33 cellular contexts compared by ENCODE assay signal in the genomic region with DNA sequence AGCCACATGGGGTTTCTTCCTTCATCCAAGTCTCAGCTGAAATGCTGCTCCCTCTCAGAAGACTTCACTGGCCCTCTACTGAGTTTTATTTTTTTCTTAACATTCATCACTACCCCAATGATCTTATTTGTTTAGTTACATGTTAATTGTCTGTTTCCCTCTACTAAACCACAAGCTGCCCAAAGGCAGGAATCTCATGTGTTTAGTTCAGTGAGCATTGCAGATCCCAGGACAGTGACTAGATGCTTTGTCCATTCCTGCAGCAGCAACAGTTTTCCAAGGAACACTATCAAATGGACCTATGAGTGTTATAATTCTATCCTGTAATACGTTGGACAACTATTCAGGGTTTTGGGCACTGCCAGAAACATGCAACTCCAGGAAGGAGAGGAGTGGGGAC.
"Had no signal": no experiment of that assay in that cellular context is flagged by ENCODE, and none has a peak within 500 bp of the region (broad histone marks: within the 10 kb centered on the region; RNA-seq: fewer than 3 reads in every experiment).

No MANE protein-coding gene starts in this region.

- H3K36me3 Mint-ChIP-seq: activated naive CD4-positive, alpha-beta T cell treated with anti-CD3 and anti-CD28 coated beads, Interleukin-2, amount 50 U/mL, for 24 hours; activated naive CD8-positive, alpha-beta T cell treated with anti-CD3 and anti-CD28 coated beads for 36 hours had no signal

- DNase-seq: activated B cell treated with CpG ODN at 0.5 μM for 24 hours; activated CD4-positive, alpha-beta T cell treated with anti-CD3 and anti-CD28 coated beads for 48 hours; activated CD4-positive, alpha-beta T cell treated with anti-CD3 and anti-CD28 coated beads, Interleukin-2, amount 50 U/mL, for 1 hour; activated CD4-positive, alpha-beta T cell treated with anti-CD3 and anti-CD28 coated beads, Interleukin-2, amount 50 U/mL, for 48 hours; activated CD8-positive, alpha-beta memory T cell treated with anti-CD3 and anti-CD28 coated beads for 24 hours; activated CD8-positive, alpha-beta T cell treated with anti-CD3 and anti-CD28 coated beads for 36 hours; activated effector memory CD4-positive, alpha-beta T cell treated with Interleukin-2 at 50 U/mL for 16 hours; activated gamma-delta T cell treated with Interleukin-2 at 50 U/mL for 16 hours; activated naive CD4-positive, alpha-beta T cell treated with Interleukin-2 at 50 U/mL for 16 hours; activated naive CD8-positive, alpha-beta T cell treated with anti-CD3 and anti-CD28 coated beads for 36 hours; activated naive CD8-positive, alpha-beta T cell treated with anti-CD3 and anti-CD28 coated beads, Interleukin-2, amount 50 U/mL, for 24 hours; activated T-cell treated with anti-CD3 and anti-CD28 coated beads, Interleukin-2, amount 50 U/mL, for 4 hours; adrenal gland; amygdala; aorta; body of pancreas; cortex of kidney; dermis blood vessel endothelial cell; effector CD4-positive, alpha-beta T cell; effector memory CD8-positive, alpha-beta T cell; foreskin fibroblast; gastrocnemius medialis; glutamatergic neuron; heart left ventricle; T-helper 1 cell; T-helper 17 cell; T1000; WERI-Rb-1 had no signal

- H3K9me3 Mint-ChIP-seq: activated B cell treated with CpG ODN at 0.5 μM for 24 hours; activated CD8-positive, alpha-beta T cell treated with anti-CD3 and anti-CD28 coated beads for 36 hours; activated naive CD4-positive, alpha-beta T cell treated with anti-CD3 and anti-CD28 coated beads, Interleukin-2, amount 50 U/mL, for 24 hours; activated naive CD8-positive, alpha-beta T cell treated with anti-CD3 and anti-CD28 coated beads for 36 hours; activated naive CD8-positive, alpha-beta T cell treated with anti-CD3 and anti-CD28 coated beads, Interleukin-2, amount 50 U/mL, for 24 hours; activated T-cell treated with anti-CD3 and anti-CD28 coated beads, Interleukin-2, amount 50 U/mL, for 4 hours; activated T-helper 17 cell treated with anti-CD3 and anti-CD28 coated beads, Interleukin-2, amount 50 U/mL, for 72 hours; central memory CD8-positive, alpha-beta T cell; effector memory CD8-positive, alpha-beta T cell; T-helper 2 cell treated with Interferon-gamma antibody and Interleukin-4, amounts not matched to agents 5 μg/mL and 100 μg/mL, for 36 hours had no signal

- ATAC-seq: activated CD4-positive, CD25-positive, alpha-beta regulatory T cell treated with anti-CD3 and anti-CD28 coated beads, Interleukin-2, amount 50 U/mL, for 24 hours; activated CD8-positive, alpha-beta T cell treated with anti-CD3 and anti-CD28 coated beads for 36 hours; activated naive CD8-positive, alpha-beta T cell treated with anti-CD3 and anti-CD28 coated beads, Interleukin-2, amount 50 U/mL, for 24 hours; activated T-cell treated with anti-CD3 and anti-CD28 coated beads, Interleukin-2, amount 50 U/mL, for 4 hours; activated T-helper 17 cell treated with anti-CD3 and anti-CD28 coated beads, Interleukin-2, amount 50 U/mL, for 72 hours; body of pancreas; effector memory CD8-positive, alpha-beta T cell; gastrocnemius medialis; heart left ventricle; T-helper 17 cell had no signal

- H3K27ac Mint-ChIP-seq: activated B cell treated with CpG ODN at 0.5 μM for 24 hours; activated CD8-positive, alpha-beta T cell treated with anti-CD3 and anti-CD28 coated beads for 36 hours; activated naive CD4-positive, alpha-beta T cell treated with anti-CD3 and anti-CD28 coated beads, Interleukin-2, amount 50 U/mL, for 24 hours; activated naive CD8-positive, alpha-beta T cell treated with anti-CD3 and anti-CD28 coated beads for 36 hours; activated naive CD8-positive, alpha-beta T cell treated with anti-CD3 and anti-CD28 coated beads, Interleukin-2, amount 50 U/mL, for 24 hours; activated T-helper 17 cell treated with anti-CD3 and anti-CD28 coated beads, Interleukin-2, amount 50 U/mL, for 72 hours; effector memory CD8-positive, alpha-beta T cell; T-helper 17 cell; T-helper 2 cell treated with Interferon-gamma antibody and Interleukin-4, amounts not matched to agents 5 μg/mL and 100 μg/mL, for 36 hours had no signal

- H3K4me3 Mint-ChIP-seq: activated B cell treated with CpG ODN at 0.5 μM for 24 hours; activated CD8-positive, alpha-beta T cell treated with anti-CD3 and anti-CD28 coated beads for 36 hours; activated naive CD4-positive, alpha-beta T cell treated with anti-CD3 and anti-CD28 coated beads, Interleukin-2, amount 50 U/mL, for 24 hours; activated naive CD8-positive, alpha-beta T cell treated with anti-CD3 and anti-CD28 coated beads for 36 hours; activated naive CD8-positive, alpha-beta T cell treated with anti-CD3 and anti-CD28 coated beads, Interleukin-2, amount 50 U/mL, for 24 hours; activated T-cell treated with anti-CD3 and anti-CD28 coated beads, Interleukin-2, amount 50 U/mL, for 4 hours; activated T-helper 17 cell treated with anti-CD3 and anti-CD28 coated beads, Interleukin-2, amount 50 U/mL, for 72 hours; central memory CD8-positive, alpha-beta T cell; effector memory CD8-positive, alpha-beta T cell; T-helper 17 cell; T-helper 2 cell treated with Interferon-gamma antibody and Interleukin-4, amounts not matched to agents 5 μg/mL and 100 μg/mL, for 36 hours had no signal

- H3K4me1 Mint-ChIP-seq: activated B cell treated with CpG ODN at 0.5 μM for 24 hours; activated naive CD4-positive, alpha-beta T cell treated with anti-CD3 and anti-CD28 coated beads, Interleukin-2, amount 50 U/mL, for 24 hours; activated naive CD8-positive, alpha-beta T cell treated with anti-CD3 and anti-CD28 coated beads for 36 hours; activated naive CD8-positive, alpha-beta T cell treated with anti-CD3 and anti-CD28 coated beads, Interleukin-2, amount 50 U/mL, for 24 hours; activated T-helper 17 cell treated with anti-CD3 and anti-CD28 coated beads, Interleukin-2, amount 50 U/mL, for 72 hours; central memory CD8-positive, alpha-beta T cell; T-helper 17 cell had no signal
